ENCODE assay signal across 15 cellular contexts in the genomic region with DNA sequence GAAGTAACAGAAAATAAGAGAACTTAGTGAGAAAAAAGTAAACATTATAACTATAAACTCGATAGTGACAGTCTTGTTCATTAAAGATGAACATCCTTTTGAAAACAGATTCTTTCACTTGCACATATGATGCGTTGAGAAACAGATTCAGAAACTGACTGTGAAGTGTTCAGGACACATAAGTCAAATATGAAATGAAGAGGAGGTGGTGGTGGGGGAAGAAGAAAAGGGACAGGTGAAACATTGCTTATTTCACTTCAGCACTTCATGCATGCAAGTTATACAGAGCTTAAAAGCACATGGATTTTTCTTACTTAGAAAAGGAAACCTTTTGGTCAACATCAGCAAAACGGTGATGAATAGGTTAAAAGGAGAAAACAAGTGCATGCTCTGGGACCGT.
"Had no signal": no experiment of that assay in that cellular context is flagged by ENCODE, and none has a peak within 500 bp of the region (broad histone marks: within the 10 kb centered on the region; RNA-seq: fewer than 3 reads in every experiment).

No MANE protein-coding gene starts in this region.

- H3K27me3 Mint-ChIP-seq: progenitor cell of endocrine pancreas had no signal

- ATAC-seq: body of pancreas, gastroesophageal sphincter, left colon, lower lobe of right lung, right cardiac atrium had no signal

- H3K36me3 ChIP-seq: gastroesophageal sphincter, lower lobe of right lung, thoracic aorta had no signal

- H3K9me3 ChIP-seq: body of pancreas, gastroesophageal sphincter, lower lobe of right lung, thoracic aorta had no signal

- DNase-seq: activated effector memory CD4-positive, alpha-beta T cell treated with anti-CD3 and anti-CD28 coated beads, Interleukin-2, amount 50 U/mL, for 16 hours; amygdala; body of pancreas; caudate nucleus; left colon; lower lobe of right lung; right cardiac atrium; Right ventricle myocardium superior; small intestine; stimulated activated CD4-positive, alpha-beta T cell treated with anti-CD3 and anti-CD28 coated beads, Interleukin-4, amount 100 ng/mL, for 24 hours; stimulated activated naive CD4-positive, alpha-beta T cell treated with Interleukin-2 at 50 U/mL for 16 hours had no signal

- H3K27ac ChIP-seq: body of pancreas, gastroesophageal sphincter, lower lobe of right lung, SK-N-MC, thoracic aorta had no signal

- H3K27me3 ChIP-seq: body of pancreas, gastroesophageal sphincter had no signal

- H3K27ac Mint-ChIP-seq: progenitor cell of endocrine pancreas had no signal

- H3K4me3 ChIP-seq: body of pancreas, gastroesophageal sphincter, lower lobe of right lung, SK-N-MC, thoracic aorta had no signal

- H3K4me1 ChIP-seq: body of pancreas, gastroesophageal sphincter, lower lobe of right lung had no signal
